ENCODE assay signal across 19 cellular contexts in genomic region chr2:226721541-226721940, GRCh38.
DNase-seq lines count a peak whose midpoint lies in the region; ATAC-seq, FAIRE-seq and TF ChIP-seq lines count a peak whose summit lies in the region.
"Had no signal": no experiment of that assay in that cellular context is flagged by ENCODE, and none has a peak within 500 bp of the region (broad histone marks: within the 10 kb centered on the region; RNA-seq: fewer than 3 reads in every experiment).

No MANE protein-coding gene starts in this region.

- H3K9me3 Mint-ChIP-seq in activated T-helper 1 cell treated with anti-CD3 and anti-CD28 coated beads, Interleukin-12 subunit alpha, Interleukin-12 subunit beta, Interleukin-2, Interleukin-4 antibody, amounts not matched to agents 30 ng/mL and 10 ng/mL and 1 ng/mL, durations not matched to agents 14 hours and 24 hours and 36 hours, result no peaks in the 10 kb centered on the region
- no peaks in the 10 kb centered on the region for H3K9me3 Mint-ChIP-seq in osteocyte (ENCODE audit: unreplicated experiment)
- H3K9me3 Mint-ChIP-seq: activated naive CD4-positive, alpha-beta T cell treated with anti-CD3 and anti-CD28 coated beads, Interleukin-2, amount 50 U/mL, for 24 hours; CD8-positive, alpha-beta T cell; naive thymus-derived CD4-positive, alpha-beta T cell had no signal

- no peak for FAIRE-seq in kidney (lab: Jason Lieb, UNC)
- FAIRE-seq: GM12891, H54 had no signal

- H3K9me3 ChIP-seq in kidney (ENCODE audit: control insufficient read depth in 1 of 2, low read length in 2 of 2) (no peaks in the 10 kb centered on the region), lower lobe of right lung (no peaks in the 10 kb centered on the region)

- H3K27ac Mint-ChIP-seq in activated T-helper 1 cell treated with anti-CD3 and anti-CD28 coated beads, Interleukin-12 subunit alpha, Interleukin-12 subunit beta, Interleukin-2, Interleukin-4 antibody, amounts not matched to agents 30 ng/mL and 10 ng/mL and 1 ng/mL, durations not matched to agents 14 hours and 24 hours and 36 hours, result no peak overlapping the region
- H3K27ac Mint-ChIP-seq in osteocyte (ENCODE audit: unreplicated experiment), result no peak overlapping the region
- H3K27ac Mint-ChIP-seq: activated naive CD4-positive, alpha-beta T cell treated with anti-CD3 and anti-CD28 coated beads, Interleukin-2, amount 50 U/mL, for 24 hours; CD8-positive, alpha-beta T cell; naive thymus-derived CD4-positive, alpha-beta T cell had no signal

- H3K27me3 Mint-ChIP-seq in activated T-helper 1 cell treated with anti-CD3 and anti-CD28 coated beads, Interleukin-12 subunit alpha, Interleukin-12 subunit beta, Interleukin-2, Interleukin-4 antibody, amounts not matched to agents 30 ng/mL and 10 ng/mL and 1 ng/mL, durations not matched to agents 14 hours and 24 hours and 36 hours (ENCODE audit: insufficient read depth), result peaks cover 34% of the 10 kb centered on the region
- no peaks in the 10 kb centered on the region for H3K27me3 Mint-ChIP-seq in osteocyte (ENCODE audit: unreplicated experiment)

- DNase-seq in AG08395 (ENCODE audit: low spot score) (peak; percentile 35), NCI-H1694 treated with DMSO at 0.1 percent for 48 hours (lab: John Stamatoyannopoulos, UW) (peak; percentile 81), fibroblast of mammary gland (ENCODE audit: low read depth) (peak; percentile 79), kidney (peak; percentile 66), lower lobe of right lung (no peak), osteocyte (ENCODE audit: extremely low spot score, unreplicated experiment) (no peak)
- DNase-seq in activated T-helper 1 cell treated with anti-CD3 and anti-CD28 coated beads, Interleukin-12 subunit alpha, Interleukin-12 subunit beta, Interleukin-2, Interleukin-4 antibody, amounts not matched to agents 30 ng/mL and 10 ng/mL and 1 ng/mL, durations not matched to agents 14 hours and 24 hours and 36 hours (ENCODE audit: low spot score), result no peak
- DNase-seq: activated CD4-positive, alpha-beta T cell treated with anti-CD3 and anti-CD28 coated beads for 48 hours; CD8-positive, alpha-beta T cell; effector CD4-positive, alpha-beta T cell; foreskin keratinocyte; naive thymus-derived CD4-positive, alpha-beta T cell; NCI-H1436; SIG-M5 had no signal

- no peaks in the 10 kb centered on the region for H3K27me3 ChIP-seq in lower lobe of right lung (ENCODE audit: low read depth)
- H3K27me3 ChIP-seq: foreskin keratinocyte had no signal

- ATAC-seq in lower lobe of right lung (no peak), HG03439 (IDR thresholded peaks at IDR 0.05; ENCODE audit: unreplicated experiment) (no peak)
- ATAC-seq: CD8-positive, alpha-beta T cell; foreskin keratinocyte; naive thymus-derived CD4-positive, alpha-beta T cell had no signal

- H3K36me3 ChIP-seq in kidney (ENCODE audit: control insufficient read depth in 1 of 2, insufficient read depth in 2 of 2, low read length in 2 of 2) (no peaks in the 10 kb centered on the region), lower lobe of right lung (no peaks in the 10 kb centered on the region)

- TF ChIP-seq CTCF in fibroblast of mammary gland (conservative IDR thresholded peaks at IDR 0.05; ENCODE audit: control insufficient read depth, insufficient read depth, low read depth, low read length), result no peak
- no peak for TF ChIP-seq CTCF in kidney (IDR thresholded peaks at IDR 0.05; ENCODE audit: borderline replicate concordance, extremely low read depth, insufficient read depth)
- no peak for TF ChIP-seq CTCF in lower lobe of right lung (IDR thresholded peaks at IDR 0.05)
- no peak for TF ChIP-seq CTCF in osteocyte (IDR thresholded peaks at IDR 0.05)

- H3K9ac ChIP-seq in kidney (ENCODE audit: low read length in 2 of 2), result no peak overlapping the region

- H3K4me3 Mint-ChIP-seq in activated T-helper 1 cell treated with anti-CD3 and anti-CD28 coated beads, Interleukin-12 subunit alpha, Interleukin-12 subunit beta, Interleukin-2, Interleukin-4 antibody, amounts not matched to agents 30 ng/mL and 10 ng/mL and 1 ng/mL, durations not matched to agents 14 hours and 24 hours and 36 hours, result no peak overlapping the region
- H3K4me3 Mint-ChIP-seq in osteocyte (ENCODE audit: unreplicated experiment), result no peak overlapping the region
- H3K4me3 Mint-ChIP-seq: activated naive CD4-positive, alpha-beta T cell treated with anti-CD3 and anti-CD28 coated beads, Interleukin-2, amount 50 U/mL, for 24 hours; CD8-positive, alpha-beta T cell; naive thymus-derived CD4-positive, alpha-beta T cell had no signal

- H3K27ac ChIP-seq in kidney (ENCODE audit: low read depth in 2 of 2, low read length in 2 of 2), result no peak overlapping the region
- H3K27ac ChIP-seq in lower lobe of right lung, result no peak overlapping the region
- H3K27ac ChIP-seq: foreskin keratinocyte had no signal

- H3K4me1 Mint-ChIP-seq in activated T-helper 1 cell treated with anti-CD3 and anti-CD28 coated beads, Interleukin-12 subunit alpha, Interleukin-12 subunit beta, Interleukin-2, Interleukin-4 antibody, amounts not matched to agents 30 ng/mL and 10 ng/mL and 1 ng/mL, durations not matched to agents 14 hours and 24 hours and 36 hours (ENCODE audit: low read depth), result peaks cover 3% of the 10 kb centered on the region
- peaks cover 25% of the 10 kb centered on the region for H3K4me1 Mint-ChIP-seq in osteocyte (ENCODE audit: unreplicated experiment)

- H3K36me3 Mint-ChIP-seq in activated T-helper 1 cell treated with anti-CD3 and anti-CD28 coated beads, Interleukin-12 subunit alpha, Interleukin-12 subunit beta, Interleukin-2, Interleukin-4 antibody, amounts not matched to agents 30 ng/mL and 10 ng/mL and 1 ng/mL, durations not matched to agents 14 hours and 24 hours and 36 hours (ENCODE audit: low read depth), result no peaks in the 10 kb centered on the region
- no peaks in the 10 kb centered on the region for H3K36me3 Mint-ChIP-seq in osteocyte (ENCODE audit: unreplicated experiment)
- H3K36me3 Mint-ChIP-seq: activated naive CD4-positive, alpha-beta T cell treated with anti-CD3 and anti-CD28 coated beads, Interleukin-2, amount 50 U/mL, for 24 hours; CD8-positive, alpha-beta T cell had no signal

- H3K4me1 ChIP-seq in kidney (ENCODE audit: control insufficient read depth in 1 of 2, insufficient read depth in 1 of 2, low read depth in 1 of 2, low read length in 2 of 2), result peaks cover 0 to 3% of the 10 kb centered on the region in 2 donors
- H3K4me1 ChIP-seq in lower lobe of right lung, result peaks cover 6% of the 10 kb centered on the region
- H3K4me1 ChIP-seq: foreskin keratinocyte had no signal

- intact Hi-C loops in kidney (cut with DNase I), result no loop called here
- intact Hi-C loops in lower lobe of right lung (cut with DNase I), result no loop called here
- intact Hi-C loops in activated T-helper 1 cell treated with anti-CD3 and anti-CD28 coated beads, Interleukin-12 subunit alpha, Interleukin-12 subunit beta, Interleukin-2, Interleukin-4 antibody, amounts not matched to agents 30 ng/mL and 10 ng/mL and 1 ng/mL, durations not matched to agents 14 hours and 24 hours and 36 hours (cut with micrococcal nuclease), result no loop called here

- H3K4me3 ChIP-seq in fibroblast of mammary gland (ENCODE audit: control insufficient read depth, low read depth, low read length) (no peak overlapping the region), kidney (ENCODE audit: low read length in 2 of 2) (no peak overlapping the region), lower lobe of right lung (no peak overlapping the region)
- H3K4me3 ChIP-seq: lung had no signal

Comparison
In these comparisons a context has a peak if more than half of its experiments do, and no peak if none do; other contexts are left out.
1. DNase-seq: peak in AG08395 (single experiment), NCI-H1694 treated with DMSO at 0.1 percent for 48 hours (single experiment), fibroblast of mammary gland (single experiment) and kidney (single experiment); none in lower lobe of right lung (single experiment), activated T-helper 1 cell treated with anti-CD3 and anti-CD28 coated beads, Interleukin-12 subunit alpha, Interleukin-12 subunit beta, Interleukin-2, Interleukin-4 antibody, amounts not matched to agents 30 ng/mL and 10 ng/mL and 1 ng/mL, durations not matched to agents 14 hours and 24 hours and 36 hours (single experiment) and osteocyte (single experiment).